In the genomic region with DNA sequence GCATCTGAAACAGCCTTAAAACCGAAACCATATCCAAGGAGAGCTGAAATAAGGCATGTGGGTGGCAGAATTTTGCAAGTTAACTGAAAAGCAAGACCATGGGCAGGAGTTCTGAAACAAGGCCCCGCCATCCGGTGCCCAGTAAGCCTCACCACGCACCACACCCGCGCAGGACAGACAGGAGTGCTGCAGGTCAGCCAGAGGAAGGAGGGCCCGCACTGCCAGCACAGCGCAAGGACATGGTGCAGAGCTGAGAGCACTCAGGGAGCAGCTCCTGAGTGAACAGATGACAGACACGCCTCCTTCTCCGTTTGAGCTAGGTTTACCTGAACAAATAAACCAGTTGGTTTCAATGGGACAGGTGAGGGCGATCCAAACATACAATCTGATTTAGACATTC, we compare ENCODE assay signal across 19 cellular contexts. TPM values are rescaled to one million over a fixed set of nuclear protein-coding genes. Genes with fewer than 3 reads are reported as not detected.
DNase-seq lines count a peak whose midpoint lies in the region; ATAC-seq and TF ChIP-seq lines count a peak whose summit lies in the region.
"Had no signal": no experiment of that assay in that cellular context is flagged by ENCODE, and none has a peak within 500 bp of the region (broad histone marks: within the 10 kb centered on the region; RNA-seq: fewer than 3 reads in every experiment).

No MANE protein-coding gene starts in this region.

- H3K4me3 ChIP-seq in CD4-positive, CD25-positive, alpha-beta regulatory T cell (ENCODE audit: low read depth, low read length): no peak overlapping the region
- no peak overlapping the region for H3K4me3 ChIP-seq in CD8-positive, alpha-beta T cell (ENCODE audit: low read depth, low read length)
- H3K4me3 ChIP-seq: K562, right lobe of liver, testis had no signal

- H3K27ac Mint-ChIP-seq in CD4-positive, CD25-positive, alpha-beta regulatory T cell: peak overlapping the region in 1 of 3 donors; percentile 56
- H3K27ac Mint-ChIP-seq in CD8-positive, alpha-beta T cell: peak overlapping the region; percentile 41
- H3K27ac Mint-ChIP-seq in activated T-helper 17 cell treated with anti-CD3 and anti-CD28 coated beads, Interleukin-2, amount 50 U/mL, for 72 hours: peak overlapping the region; percentile 42
- peak overlapping the region; percentile 32 to 45 for H3K27ac Mint-ChIP-seq in natural killer cell

- no peaks in the 10 kb centered on the region for H3K27me3 Mint-ChIP-seq in CD4-positive, CD25-positive, alpha-beta regulatory T cell
- no peaks in the 10 kb centered on the region for H3K27me3 Mint-ChIP-seq in CD8-positive, alpha-beta T cell (ENCODE audit: low read depth)
- no peaks in the 10 kb centered on the region for H3K27me3 Mint-ChIP-seq in activated T-helper 17 cell treated with anti-CD3 and anti-CD28 coated beads, Interleukin-2, amount 50 U/mL, for 72 hours
- no peaks in the 10 kb centered on the region for H3K27me3 Mint-ChIP-seq in natural killer cell (ENCODE audit: low read depth in 2 of 2)

- peaks cover 85% of the 10 kb centered on the region for H3K36me3 ChIP-seq in CD4-positive, CD25-positive, alpha-beta regulatory T cell (ENCODE audit: control insufficient read depth, insufficient read depth, low read length)
- H3K36me3 ChIP-seq in CD8-positive, alpha-beta T cell (ENCODE audit: insufficient read depth, low read length): peaks cover 26% of the 10 kb centered on the region

- TF ChIP-seq CTCF in CD8-positive, alpha-beta T cell (IDR thresholded peaks at IDR 0.05): no peak
- no peak for TF ChIP-seq CTCF in natural killer cell (IDR thresholded peaks at IDR 0.05)

- no peaks in the 10 kb centered on the region for H3K9me3 ChIP-seq in CD4-positive, CD25-positive, alpha-beta regulatory T cell (ENCODE audit: control insufficient read depth in 2 of 2, low read length in 2 of 2)
- H3K9me3 ChIP-seq in CD8-positive, alpha-beta T cell (ENCODE audit: low read length): no peaks in the 10 kb centered on the region
- H3K9me3 ChIP-seq: right lobe of liver, testis had no signal

- POLR2A ChIA-PET in CD8-positive, alpha-beta T cell (lab: Charles Lee): interaction anchor here (0.7 kb wide), 1 partner anchor 811 kb away, joined by 3 read pairs; no protein-coding TSS in a partner anchor

- intact Hi-C loops in CD8-positive, alpha-beta T cell (cut with DNase I, micrococcal nuclease): no loop called here
- intact Hi-C loops in natural killer cell (cut with micrococcal nuclease): no loop called here

- CTCF ChIA-PET in CD8-positive, alpha-beta T cell (lab: Charles Lee): no interaction called here

- H3K27ac ChIP-seq in CD4-positive, CD25-positive, alpha-beta regulatory T cell (ENCODE audit: insufficient read depth, low read length, poor library complexity, severe bottlenecking): peak overlapping the region; percentile 23
- no peak overlapping the region for H3K27ac ChIP-seq in CD8-positive, alpha-beta T cell (ENCODE audit: low read depth, low read length)
- H3K27ac ChIP-seq: right lobe of liver, testis had no signal

- H3K4me1 ChIP-seq in CD4-positive, CD25-positive, alpha-beta regulatory T cell (ENCODE audit: control insufficient read depth, insufficient read depth, low read length, poor library complexity, severe bottlenecking): peaks cover 8% of the 10 kb centered on the region
- H3K4me1 ChIP-seq in CD8-positive, alpha-beta T cell (ENCODE audit: insufficient read depth, low read length): peaks cover 7% of the 10 kb centered on the region
- H3K4me1 ChIP-seq: right lobe of liver, testis had no signal

- H3K4me1 Mint-ChIP-seq in CD4-positive, CD25-positive, alpha-beta regulatory T cell: peaks cover 9 to 25% (median 20%) of the 10 kb centered on the region in 4 donors
- peaks cover 12% of the 10 kb centered on the region for H3K4me1 Mint-ChIP-seq in CD8-positive, alpha-beta T cell (ENCODE audit: low read depth)
- peaks cover 17% of the 10 kb centered on the region for H3K4me1 Mint-ChIP-seq in activated T-helper 17 cell treated with anti-CD3 and anti-CD28 coated beads, Interleukin-2, amount 50 U/mL, for 72 hours
- H3K4me1 Mint-ChIP-seq in natural killer cell: peaks cover 5 to 10% of the 10 kb centered on the region in 2 donors

- H3K27me3 ChIP-seq in CD4-positive, CD25-positive, alpha-beta regulatory T cell (ENCODE audit: control insufficient read depth, insufficient read depth, low read length): no peaks in the 10 kb centered on the region
- no peaks in the 10 kb centered on the region for H3K27me3 ChIP-seq in CD8-positive, alpha-beta T cell (ENCODE audit: insufficient read depth, low read length)
- H3K27me3 ChIP-seq: right lobe of liver, testis had no signal

- no peaks in the 10 kb centered on the region for H3K9me3 Mint-ChIP-seq in CD4-positive, CD25-positive, alpha-beta regulatory T cell
- H3K9me3 Mint-ChIP-seq in CD8-positive, alpha-beta T cell: no peaks in the 10 kb centered on the region
- H3K9me3 Mint-ChIP-seq in activated T-helper 17 cell treated with anti-CD3 and anti-CD28 coated beads, Interleukin-2, amount 50 U/mL, for 72 hours: no peaks in the 10 kb centered on the region
- no peaks in the 10 kb centered on the region for H3K9me3 Mint-ChIP-seq in natural killer cell

- peaks cover 57% of the 10 kb centered on the region for H3K36me3 Mint-ChIP-seq in CD4-positive, CD25-positive, alpha-beta regulatory T cell
- peaks cover 73% of the 10 kb centered on the region for H3K36me3 Mint-ChIP-seq in CD8-positive, alpha-beta T cell
- H3K36me3 Mint-ChIP-seq in activated T-helper 17 cell treated with anti-CD3 and anti-CD28 coated beads, Interleukin-2, amount 50 U/mL, for 72 hours (ENCODE audit: low read depth): peaks cover 96% of the 10 kb centered on the region
- peaks cover 28% of the 10 kb centered on the region for H3K36me3 Mint-ChIP-seq in natural killer cell

- no peak overlapping the region for H3K4me3 Mint-ChIP-seq in CD4-positive, CD25-positive, alpha-beta regulatory T cell
- no peak overlapping the region for H3K4me3 Mint-ChIP-seq in CD8-positive, alpha-beta T cell
- H3K4me3 Mint-ChIP-seq in activated T-helper 17 cell treated with anti-CD3 and anti-CD28 coated beads, Interleukin-2, amount 50 U/mL, for 72 hours: peak overlapping the region; percentile 5
- no peak overlapping the region for H3K4me3 Mint-ChIP-seq in natural killer cell

- no peak for DNase-seq in CD4-positive, CD25-positive, alpha-beta regulatory T cell
- no peak for DNase-seq in CD8-positive, alpha-beta T cell
- DNase-seq in natural killer cell (no peak), AG08395 (ENCODE audit: low spot score) (no peak), NCI-H1417 treated with DMSO at 0.1 percent for 48 hours (lab: John Stamatoyannopoulos, UW) (no peak), NCI-H2196 (lab: John Stamatoyannopoulos, UW; ENCODE audit: unreplicated experiment) (no peak)
- DNase-seq: activated effector memory CD4-positive, alpha-beta T cell treated with Interleukin-2 at 50 U/mL for 16 hours; amniotic stem cell; EL; erythroblast; MV-4-11; NCI-H187 treated with DMSO at 0.1 percent for 48 hours; NCI-H524; right lobe of liver; SW 1271; testis had no signal

- no peak for ATAC-seq in CD4-positive, CD25-positive, alpha-beta regulatory T cell (ENCODE audit: low read depth in 2 of 2)
- ATAC-seq in CD8-positive, alpha-beta T cell: no peak
- ATAC-seq in activated T-helper 17 cell treated with anti-CD3 and anti-CD28 coated beads, Interleukin-2, amount 50 U/mL, for 72 hours (replicated peaks): no peak
- no peak for ATAC-seq in natural killer cell
- ATAC-seq: K562 had no signal

RNA-seq across cellular contexts. Expression of a gene that starts 16.5 kb away (rescaled TPM):
- total RNA-seq in CD4-positive, CD25-positive, alpha-beta regulatory T cell: 91.7 TPM
- polyA plus RNA-seq in CD4-positive, CD25-positive, alpha-beta regulatory T cell: 10 to 100 TPM; 60.2 to 67.8 (median 63.2) TPM
- total RNA-seq in CD8-positive, alpha-beta T cell: 100 to 1,000 TPM; 116 to 119 TPM
- 10 to 100 TPM; 33.2 to 34.6 TPM for total RNA-seq in activated T-helper 17 cell treated with anti-CD3 and anti-CD28 coated beads, Interleukin-2, amount 50 U/mL, for 72 hours
- 10 to 100 TPM; 57.3 to 67.6 (median 63.4) TPM for total RNA-seq in natural killer cell

RNA-seq across cellular contexts. Expression of a gene that starts 39.4 kb away (rescaled TPM):
- 0.32 TPM for total RNA-seq in CD4-positive, CD25-positive, alpha-beta regulatory T cell
- not detected for polyA plus RNA-seq in CD4-positive, CD25-positive, alpha-beta regulatory T cell
- under 1 TPM; 0.54 to 0.58 TPM for total RNA-seq in CD8-positive, alpha-beta T cell
- 1 to 10 TPM in 1 of 2 donors, under 1 TPM in 1; 0.26 to 1.0 TPM for total RNA-seq in activated T-helper 17 cell treated with anti-CD3 and anti-CD28 coated beads, Interleukin-2, amount 50 U/mL, for 72 hours
- total RNA-seq in natural killer cell: under 1 TPM in 2 of 3 donors, not detected in 1; 0.28 to 0.63 TPM
- total RNA-seq: cardiac septum had no signal

RNA-seq across cellular contexts. Expression of a gene that starts 55.3 kb away (rescaled TPM):
- 75.4 TPM for total RNA-seq in CD4-positive, CD25-positive, alpha-beta regulatory T cell
- 10 to 100 TPM; 17.3 to 26.8 (median 21.4) TPM for polyA plus RNA-seq in CD4-positive, CD25-positive, alpha-beta regulatory T cell
- 10 to 100 TPM; 48.9 to 55.7 TPM for total RNA-seq in CD8-positive, alpha-beta T cell
- 10 to 100 TPM; 42.7 to 79.0 TPM for total RNA-seq in activated T-helper 17 cell treated with anti-CD3 and anti-CD28 coated beads, Interleukin-2, amount 50 U/mL, for 72 hours
- total RNA-seq in natural killer cell: 10 to 100 TPM; 84.7 to 94.8 (median 85.6) TPM
